31 cellular contexts compared by ENCODE assay signal in the genomic region with DNA sequence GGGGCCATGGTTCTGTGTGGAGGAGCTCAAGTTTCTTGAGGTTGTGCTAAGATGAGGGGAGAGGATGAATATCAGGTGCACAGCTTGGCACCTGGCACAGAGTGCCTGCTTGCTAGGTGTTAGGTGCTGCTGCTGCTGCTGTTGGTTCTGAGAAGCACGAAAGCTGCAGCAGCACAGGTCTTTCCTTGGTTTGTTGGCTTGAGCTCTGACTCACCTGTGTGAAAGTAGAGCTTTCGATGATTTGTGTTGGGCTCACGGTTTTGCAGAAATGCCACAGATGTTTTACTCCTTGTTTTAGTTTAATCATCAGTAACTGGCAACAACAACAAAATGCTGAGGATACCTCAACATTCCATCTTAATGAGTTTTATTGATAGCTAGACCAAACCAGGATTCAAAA.
"Had no signal": no experiment of that assay in that cellular context is flagged by ENCODE, and none has a peak within 500 bp of the region (broad histone marks: within the 10 kb centered on the region; RNA-seq: fewer than 3 reads in every experiment).

No MANE protein-coding gene starts in this region.

- H3K27ac ChIP-seq: gastrocnemius medialis, neutrophil, ovary, prostate gland, sigmoid colon, vagina, WERI-Rb-1 had no signal

- H3K36me3 ChIP-seq: gastrocnemius medialis, neutrophil, ovary, prostate gland, sigmoid colon, vagina, WERI-Rb-1 had no signal

- H3K27me3 Mint-ChIP-seq: activated naive CD4-positive, alpha-beta T cell treated with anti-CD3 and anti-CD28 coated beads, Interleukin-2, amount 10 ng/mL, durations not matched to agents 7 days and 5 days; activated naive CD8-positive, alpha-beta T cell treated with anti-CD3 and anti-CD28 coated beads, Interleukin-2, amount 10 ng/mL, durations not matched to agents 7 days and 5 days; stimulated activated naive CD8-positive, alpha-beta T cell treated with anti-CD3 and anti-CD28 coated beads, Interleukin-15, amount 100 ng/mL, for 72 hours; T-helper 17 cell; type B pancreatic cell had no signal

- H3K4me1 ChIP-seq: gastrocnemius medialis, prostate gland, sigmoid colon, vagina had no signal

- H3K9me3 Mint-ChIP-seq: activated naive CD8-positive, alpha-beta T cell treated with anti-CD3 and anti-CD28 coated beads, Interleukin-2, amount 10 ng/mL, durations not matched to agents 7 days and 5 days; mesothelial cell of epicardium; nephron progenitor cell had no signal

- H3K4me3 ChIP-seq: gastrocnemius medialis, ovary, prostate gland, sigmoid colon, vagina had no signal

- ATAC-seq: activated CD4-positive, CD25-positive, alpha-beta regulatory T cell treated with anti-CD3 and anti-CD28 coated beads, Interleukin-2, amount 50 U/mL, for 24 hours; gastrocnemius medialis; left colon; stimulated activated effector memory CD8-positive, alpha-beta T cell treated with anti-CD3 and anti-CD28 coated beads, Interleukin-12 subunit alpha, Interleukin-12 subunit beta, amount 100 ng/mL, for 72 hours; stimulated activated naive CD8-positive, alpha-beta T cell treated with anti-CD3 and anti-CD28 coated beads, Interleukin-15, amount 100 ng/mL, for 72 hours; T-helper 17 cell had no signal

- H3K27ac Mint-ChIP-seq: activated naive CD4-positive, alpha-beta T cell treated with anti-CD3 and anti-CD28 coated beads, Interleukin-2, amount 10 ng/mL, durations not matched to agents 7 days and 5 days; activated naive CD8-positive, alpha-beta T cell treated with anti-CD3 and anti-CD28 coated beads, Interleukin-2, amount 10 ng/mL, durations not matched to agents 7 days and 5 days; activated T-helper 1 cell treated with anti-CD3 and anti-CD28 coated beads, Interleukin-12 subunit alpha, Interleukin-12 subunit beta, Interleukin-2, Interleukin-4 antibody, amounts not matched to agents 30 ng/mL and 10 ng/mL and 1 ng/mL, durations not matched to agents 14 hours and 24 hours and 36 hours; mesothelial cell of epicardium; nephron progenitor cell; stimulated activated effector memory CD8-positive, alpha-beta T cell treated with anti-CD3 and anti-CD28 coated beads, Interleukin-12 subunit alpha, Interleukin-12 subunit beta, amount 100 ng/mL, for 72 hours; stimulated activated naive CD8-positive, alpha-beta T cell treated with anti-CD3 and anti-CD28 coated beads, Interleukin-15, amount 100 ng/mL, for 72 hours; T-helper 17 cell; type B pancreatic cell had no signal

- H3K9me3 ChIP-seq: gastrocnemius medialis, neutrophil, ovary, prostate gland, sigmoid colon, vagina had no signal

- H3K4me3 Mint-ChIP-seq: activated naive CD4-positive, alpha-beta T cell treated with anti-CD3 and anti-CD28 coated beads, Interleukin-2, amount 10 ng/mL, durations not matched to agents 7 days and 5 days; activated naive CD8-positive, alpha-beta T cell treated with anti-CD3 and anti-CD28 coated beads, Interleukin-2, amount 10 ng/mL, durations not matched to agents 7 days and 5 days; activated T-helper 1 cell treated with anti-CD3 and anti-CD28 coated beads, Interleukin-12 subunit alpha, Interleukin-12 subunit beta, Interleukin-2, Interleukin-4 antibody, amounts not matched to agents 30 ng/mL and 10 ng/mL and 1 ng/mL, durations not matched to agents 14 hours and 24 hours and 36 hours; mesothelial cell of epicardium; naive B cell; nephron progenitor cell; stimulated activated effector memory CD8-positive, alpha-beta T cell treated with anti-CD3 and anti-CD28 coated beads, Interleukin-12 subunit alpha, Interleukin-12 subunit beta, amount 100 ng/mL, for 72 hours; stimulated activated naive CD8-positive, alpha-beta T cell treated with anti-CD3 and anti-CD28 coated beads, Interleukin-15, amount 100 ng/mL, for 72 hours; T-helper 17 cell; type B pancreatic cell had no signal

- H3K4me1 Mint-ChIP-seq: activated naive CD4-positive, alpha-beta T cell treated with anti-CD3 and anti-CD28 coated beads, Interleukin-2, amount 10 ng/mL, durations not matched to agents 7 days and 5 days; activated naive CD8-positive, alpha-beta T cell treated with anti-CD3 and anti-CD28 coated beads, Interleukin-2, amount 10 ng/mL, durations not matched to agents 7 days and 5 days; mesothelial cell of epicardium; naive B cell; nephron progenitor cell; stimulated activated effector memory CD8-positive, alpha-beta T cell treated with anti-CD3 and anti-CD28 coated beads, Interleukin-12 subunit alpha, Interleukin-12 subunit beta, amount 100 ng/mL, for 72 hours; stimulated activated naive CD8-positive, alpha-beta T cell treated with anti-CD3 and anti-CD28 coated beads, Interleukin-15, amount 100 ng/mL, for 72 hours; T-helper 17 cell had no signal

- H3K27me3 ChIP-seq: gastrocnemius medialis, neutrophil, ovary, sigmoid colon, vagina had no signal

- H3K36me3 Mint-ChIP-seq: activated naive CD4-positive, alpha-beta T cell treated with anti-CD3 and anti-CD28 coated beads, Interleukin-2, amount 10 ng/mL, durations not matched to agents 7 days and 5 days; activated naive CD8-positive, alpha-beta T cell treated with anti-CD3 and anti-CD28 coated beads, Interleukin-2, amount 10 ng/mL, durations not matched to agents 7 days and 5 days; mesothelial cell of epicardium; naive B cell; stimulated activated effector memory CD8-positive, alpha-beta T cell treated with anti-CD3 and anti-CD28 coated beads, Interleukin-12 subunit alpha, Interleukin-12 subunit beta, amount 100 ng/mL, for 72 hours; type B pancreatic cell had no signal

- DNase-seq: activated CD4-positive, alpha-beta T cell treated with anti-CD3 and anti-CD28 coated beads for 48 hours; activated CD4-positive, alpha-beta T cell treated with anti-CD3 and anti-CD28 coated beads, Interleukin-2, amount 50 U/mL, for 48 hours; activated CD8-positive, alpha-beta memory T cell treated with anti-CD3 and anti-CD28 coated beads for 24 hours; activated effector memory CD4-positive, alpha-beta T cell treated with anti-CD3 and anti-CD28 coated beads, Interleukin-2, amount 50 U/mL, for 16 hours; activated naive CD4-positive, alpha-beta T cell treated with anti-CD3 and anti-CD28 coated beads, Interleukin-2, amount 10 ng/mL, durations not matched to agents 7 days and 5 days; activated naive CD8-positive, alpha-beta T cell treated with anti-CD3 and anti-CD28 coated beads, Interleukin-2, amount 10 ng/mL, durations not matched to agents 7 days and 5 days; amniotic stem cell; dermis blood vessel endothelial cell; effector CD4-positive, alpha-beta T cell; gastrocnemius medialis; glutamatergic neuron; left colon; naive B cell; nephron progenitor cell; ovary; sigmoid colon; small intestine; stimulated activated CD4-positive, alpha-beta T cell treated with anti-CD3 and anti-CD28 coated beads, Interleukin-4, amount 100 ng/mL, for 24 hours; stimulated activated naive CD8-positive, alpha-beta T cell treated with anti-CD3 and anti-CD28 coated beads, Interleukin-15, amount 100 ng/mL, for 72 hours; substantia nigra; T-helper 17 cell; T1000; WERI-Rb-1 had no signal
